Comparison of ENCODE assay signal across 8 cellular contexts in genomic region chr11:65133724-65134123, GRCh38. TPM values are rescaled to one million over a fixed set of nuclear protein-coding genes. Genes with fewer than 3 reads are reported as not detected.
A peak's percentile ranks its signal among the peaks of the same experiment; 100 is the strongest.
DNase-seq lines count a peak whose midpoint lies in the region; ATAC-seq and TF ChIP-seq lines count a peak whose summit lies in the region.

No MANE protein-coding gene starts in this region.

- no peak for ATAC-seq in HG03159 (IDR thresholded peaks at IDR 0.05; ENCODE audit: unreplicated experiment)

- peaks cover 25% of the 10 kb centered on the region for H3K36me3 Mint-ChIP-seq in activated CD4-positive, alpha-beta T cell treated with anti-CD3 and anti-CD28 coated beads, Interleukin-2, amount 10 ng/mL, durations not matched to agents 24 days and 14 days (ENCODE audit: low read depth)
- peaks cover 38% of the 10 kb centered on the region for H3K36me3 Mint-ChIP-seq in MCF 10A (ENCODE audit: insufficient read depth, unreplicated experiment)

- peak overlapping the region; percentile 96 to 100 for H3K9ac ChIP-seq in liver (ENCODE audit: low read depth in 1 of 2, low read length in 2 of 2)

- CTCF ChIA-PET in MCF 10A (lab: Yijun Ruan, JAX), result interaction anchor here (0.8 to 1.2 kb wide), 2 partner anchors 46 to 48 kb away, joined by 4 read pairs; partner anchors contain the start of gene CAPN1

- POLR2A ChIA-PET in MCF 10A (lab: Yijun Ruan, JAX), result interaction anchor here (0.7 to 8.2 kb wide), 19 partner anchors 11 to 816 kb away, joined by 3 to 157 read pairs (median 7); partner anchors contain the start of genes ARL2, ATG2A, CAPN1 and CDC42BPG

- no peak for TF ChIP-seq POLR2A in tibial nerve (IDR thresholded peaks at IDR 0.05)

- H3K4me1 Mint-ChIP-seq in activated CD4-positive, alpha-beta T cell treated with anti-CD3 and anti-CD28 coated beads, Interleukin-2, amount 10 ng/mL, durations not matched to agents 24 days and 14 days, result peaks cover 31% of the 10 kb centered on the region
- H3K4me1 Mint-ChIP-seq in MCF 10A (ENCODE audit: insufficient read depth, unreplicated experiment), result peaks cover 28% of the 10 kb centered on the region

- H3K9me3 ChIP-seq in liver (ENCODE audit: control insufficient read depth in 4 of 4, low read length in 3 of 4) (no peaks in the 10 kb centered on the region), tibial nerve (no peaks in the 10 kb centered on the region)

- TF ChIP-seq RAD21 in liver (IDR thresholded peaks at IDR 0.05), result no peak

- peak overlapping the region; percentile 97 for H3K27ac Mint-ChIP-seq in activated CD4-positive, alpha-beta T cell treated with anti-CD3 and anti-CD28 coated beads, Interleukin-2, amount 10 ng/mL, durations not matched to agents 24 days and 14 days
- peak overlapping the region; percentile 100 for H3K27ac Mint-ChIP-seq in MCF 10A (ENCODE audit: low read depth, unreplicated experiment)

- no peak for TF ChIP-seq CTCF in MCF 10A (IDR thresholded peaks at IDR 0.05; ENCODE audit: unreplicated experiment)
- TF ChIP-seq CTCF in liver (IDR thresholded peaks at IDR 0.05; ENCODE audit: low read depth, low read length, missing input control), result no peak
- TF ChIP-seq CTCF in tibial nerve (IDR thresholded peaks at IDR 0.05), result no peak

- H3K27me3 Mint-ChIP-seq in activated CD4-positive, alpha-beta T cell treated with anti-CD3 and anti-CD28 coated beads, Interleukin-2, amount 10 ng/mL, durations not matched to agents 24 days and 14 days, result no peaks in the 10 kb centered on the region
- no peaks in the 10 kb centered on the region for H3K27me3 Mint-ChIP-seq in MCF 10A (ENCODE audit: insufficient read depth, unreplicated experiment)

- H3K27ac ChIP-seq in liver (ENCODE audit: low read depth in 1 of 2, low read length in 2 of 2) (peak overlapping the region; percentile 99 to 100), tibial nerve (peak overlapping the region; percentile 95 to 99 (median 96))

- DNase-seq in activated CD4-positive, alpha-beta T cell treated with anti-CD3 and anti-CD28 coated beads, Interleukin-2, amount 10 ng/mL, durations not matched to agents 24 days and 14 days, result peak; percentile 73
- DNase-seq in activated CD4-positive, alpha-beta T cell treated with anti-CD3 and anti-CD28 coated beads for 48 hours, result no peak
- DNase-seq in MCF 10A (ENCODE audit: unreplicated experiment) (no peak), tibial nerve (ENCODE audit: low spot score in 2 of 2) (peak in 1 of 2 donors; percentile 53), NCI-H510A treated with DMSO at 0.1 percent for 48 hours (lab: John Stamatoyannopoulos, UW) (no peak)
- DNase-seq in effector CD4-positive, alpha-beta T cell, result no peak

- H3K4me3 ChIP-seq in liver (ENCODE audit: low read depth in 1 of 3, low read length in 3 of 3) (peak overlapping the region; percentile 80 to 95 (median 90)), tibial nerve (peak overlapping the region; percentile 69 to 94 (median 89))

- H3K4me3 Mint-ChIP-seq in activated CD4-positive, alpha-beta T cell treated with anti-CD3 and anti-CD28 coated beads, Interleukin-2, amount 10 ng/mL, durations not matched to agents 24 days and 14 days, result peak overlapping the region; percentile 92
- H3K4me3 Mint-ChIP-seq in MCF 10A (ENCODE audit: unreplicated experiment), result peak overlapping the region; percentile 99

- intact Hi-C loops in activated CD4-positive, alpha-beta T cell treated with anti-CD3 and anti-CD28 coated beads, Interleukin-2, amount 10 ng/mL, durations not matched to agents 24 days and 14 days (cut with micrococcal nuclease), result loop anchor here (1.0 kb wide), 2 partner anchors 11 to 16 kb away; partner anchors contain the start of genes FAU, MRPL49 and ZNHIT2
- intact Hi-C loops in MCF 10A (cut with micrococcal nuclease), result loop anchor here (2.0 kb wide), 1 partner anchor 47 kb away; the partner anchor contains the start of gene CAPN1

- H3K9me3 Mint-ChIP-seq in activated CD4-positive, alpha-beta T cell treated with anti-CD3 and anti-CD28 coated beads, Interleukin-2, amount 10 ng/mL, durations not matched to agents 24 days and 14 days, result no peaks in the 10 kb centered on the region
- no peaks in the 10 kb centered on the region for H3K9me3 Mint-ChIP-seq in MCF 10A (ENCODE audit: unreplicated experiment)

- H3K4me1 ChIP-seq in liver (ENCODE audit: control insufficient read depth in 4 of 4, insufficient read depth in 4 of 4, low read length in 3 of 4) (peaks cover 0 to 46% (median 30%) of the 10 kb centered on the region in 4 donors), tibial nerve (peaks cover 0 to 41% (median 20%) of the 10 kb centered on the region in 4 donors)

- WGBS in liver, result under 1% methylated on average over 20 of the region's 20 CpGs
- WGBS in tibial nerve, 2 donors, result 1 to 2% methylated on average over 18 to 20 of the region's 20 CpGs

- no TSS peak for BruUV-seq in MCF 10A (replicated peaks; lab: Mats Ljungman, UMichigan)

- TF ChIP-seq EP300 in tibial nerve (IDR thresholded peaks at IDR 0.05), result no peak

- H3K36me3 ChIP-seq in liver (ENCODE audit: control insufficient read depth in 4 of 4, insufficient read depth in 3 of 4, low read depth in 1 of 4, low read length in 3 of 4), result peaks cover 31 to 42% (median 34%) of the 10 kb centered on the region in 4 donors
- peaks cover 0 to 43% (median 32%) of the 10 kb centered on the region in 3 donors for H3K36me3 ChIP-seq in tibial nerve

- H3K27me3 ChIP-seq in liver (ENCODE audit: control insufficient read depth in 4 of 4, insufficient read depth in 4 of 4, low read length in 3 of 4) (no peaks in the 10 kb centered on the region), tibial nerve (no peaks in the 10 kb centered on the region)

TF ChIP-seq in liver, 16 proteins besides CTCF, POLR2A, EP300 and RAD21:
- TF ChIP-seq ZBTB33 (IDR thresholded peaks at IDR 0.05) (no peak), ATF3 (IDR thresholded peaks at IDR 0.05) (peak; percentile 4), FOXA2 (IDR thresholded peaks at IDR 0.05) (no peak), HNF4A (conservative IDR thresholded peaks at IDR 0.05) (peak in 1 of 2 donors; percentile 38), TAF1 (conservative IDR thresholded peaks at IDR 0.05) (no peak)

RNA-seq across cellular contexts. Expression of gene SYVN1, which starts 0.6 kb away (rescaled TPM):
- 36.9 and 39.0 TPM in 2 replicates for total RNA-seq in activated CD4-positive, alpha-beta T cell treated with anti-CD3 and anti-CD28 coated beads, Interleukin-2, amount 10 ng/mL, durations not matched to agents 24 days and 14 days
- total RNA-seq in MCF 10A (2022), result 74.9 and 99.8 TPM in 2 replicates
- total RNA-seq in liver, result 100 to 1,000 TPM in 1 of 2 donors, 10 to 100 TPM in 1; 19.9 to 210 TPM
- polyA plus RNA-seq in liver, result 10 to 100 TPM; 41.1 to 72.1 TPM
- 10 to 100 TPM; 31.6 to 72.6 (median 58.3) TPM for total RNA-seq in tibial nerve

RNA-seq across cellular contexts. Expression of gene MRPL49, which starts 11.6 kb away (rescaled TPM):
- total RNA-seq in activated CD4-positive, alpha-beta T cell treated with anti-CD3 and anti-CD28 coated beads, Interleukin-2, amount 10 ng/mL, durations not matched to agents 24 days and 14 days, result 78.1 and 81.4 TPM in 2 replicates
- total RNA-seq in MCF 10A (2022), result 76.9 and 79.0 TPM in 2 replicates
- 10 to 100 TPM; 31.7 to 39.2 TPM for total RNA-seq in liver
- 10 to 100 TPM; 31.1 to 47.2 TPM for polyA plus RNA-seq in liver
- total RNA-seq in tibial nerve, result 10 to 100 TPM; 48.8 to 55.9 (median 54.2) TPM

RNA-seq across cellular contexts. Expression of gene FAU, which starts 11.8 kb away (rescaled TPM):
- total RNA-seq in activated CD4-positive, alpha-beta T cell treated with anti-CD3 and anti-CD28 coated beads, Interleukin-2, amount 10 ng/mL, durations not matched to agents 24 days and 14 days, result 1,048 and 1,049 TPM in 2 replicates
- total RNA-seq in MCF 10A (2022) (1,049 and 1,269 TPM in 2 replicates), liver (100 to 1,000 TPM; 199 to 332 TPM), tibial nerve (1,000 to 10,000 TPM; 1,078 to 1,548 (median 1,229) TPM)
- polyA plus RNA-seq in liver, result 100 to 1,000 TPM; 393 to 535 TPM

RNA-seq across cellular contexts. Expression of gene ZNHIT2, which starts 16.2 kb away (rescaled TPM):
- total RNA-seq in activated CD4-positive, alpha-beta T cell treated with anti-CD3 and anti-CD28 coated beads, Interleukin-2, amount 10 ng/mL, durations not matched to agents 24 days and 14 days, result 17.1 and 18.1 TPM in 2 replicates
- total RNA-seq in MCF 10A (2022), result 22.0 and 23.6 TPM in 2 replicates
- total RNA-seq in liver, result 1 to 10 TPM; 2.2 to 4.9 TPM
- polyA plus RNA-seq in liver, result 10 to 100 TPM in 1 of 2 donors, 1 to 10 TPM in 1; 7.4 to 13.9 TPM
- 10 to 100 TPM; 19.2 to 26.8 (median 22.6) TPM for total RNA-seq in tibial nerve

RNA-seq across cellular contexts. Expression of gene TM7SF2, which starts 22.1 kb away (rescaled TPM):
- 28.2 and 28.9 TPM in 2 replicates for total RNA-seq in activated CD4-positive, alpha-beta T cell treated with anti-CD3 and anti-CD28 coated beads, Interleukin-2, amount 10 ng/mL, durations not matched to agents 24 days and 14 days
- total RNA-seq in MCF 10A (2022) (8.5 and 14.0 TPM in 2 replicates), liver (100 to 1,000 TPM in 1 of 2 donors, 10 to 100 TPM in 1; 69.4 to 337 TPM), tibial nerve (10 to 100 TPM; 13.6 to 93.0 (median 41.5) TPM)
- polyA plus RNA-seq in liver, result 100 to 1,000 TPM in 1 of 2 donors, 10 to 100 TPM in 1; 39.0 to 109 TPM
